ENCODE assay signal across 19 cellular contexts in the genomic region with DNA sequence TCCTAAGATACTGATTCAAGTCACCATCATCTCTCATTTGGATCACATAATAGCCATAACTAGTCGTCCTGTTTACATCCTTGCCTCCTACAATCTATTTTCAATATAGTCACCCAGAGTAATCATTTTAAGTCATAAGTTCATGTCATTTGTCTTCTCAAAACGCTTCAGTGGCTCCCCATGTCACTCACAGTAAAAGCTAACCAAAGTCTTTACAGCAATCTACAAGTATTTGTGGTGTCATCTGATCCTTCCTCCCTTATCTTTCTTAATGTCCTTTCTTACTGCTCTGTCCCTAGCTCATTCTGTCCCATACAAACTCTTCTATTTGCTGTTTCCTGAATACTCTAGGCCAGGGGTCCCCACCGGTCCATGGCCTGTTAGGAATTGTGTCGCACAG. TPM values are rescaled to one million over a fixed set of nuclear protein-coding genes. Genes with fewer than 3 reads are reported as not detected.
DNase-seq lines count a peak whose midpoint lies in the region; ATAC-seq and TF ChIP-seq lines count a peak whose summit lies in the region.
"Had no signal": no experiment of that assay in that cellular context is flagged by ENCODE, and none has a peak within 500 bp of the region (broad histone marks: within the 10 kb centered on the region; RNA-seq: fewer than 3 reads in every experiment).

No MANE protein-coding gene starts in this region.

- H3K4me3 ChIP-seq in NT2/D1 (ENCODE audit: insufficient read length, low read depth) = no peak overlapping the region
- H3K4me3 ChIP-seq: A549, GM23338 had no signal

- H3K4me1 Mint-ChIP-seq in osteocyte (ENCODE audit: unreplicated experiment) = peaks cover 30% of the 10 kb centered on the region
- H3K4me1 Mint-ChIP-seq in stimulated activated memory B cell treated with anti-CD40 and anti-IgM and Interleukin-4, amounts not matched to agents 10 μg/mL and 1 μg/mL and 100 μg/mL, for 72 hours = peaks cover 25% of the 10 kb centered on the region
- H3K4me1 Mint-ChIP-seq: GM23338 had no signal

- H3K36me3 ChIP-seq in NT2/D1 (ENCODE audit: insufficient read depth, insufficient read length, low read length) = no peaks in the 10 kb centered on the region

- no peaks in the 10 kb centered on the region for H3K36me3 Mint-ChIP-seq in osteocyte (ENCODE audit: unreplicated experiment)
- H3K36me3 Mint-ChIP-seq in stimulated activated memory B cell treated with anti-CD40 and anti-IgM and Interleukin-4, amounts not matched to agents 10 μg/mL and 1 μg/mL and 100 μg/mL, for 72 hours = peaks cover 6% of the 10 kb centered on the region

- H3K9ac ChIP-seq in NT2/D1 (ENCODE audit: insufficient read length, low read depth) = no peak overlapping the region

- H3K27me3 ChIP-seq in NT2/D1 (ENCODE audit: insufficient read depth, insufficient read length) = no peaks in the 10 kb centered on the region

- POLR2A ChIA-PET in HEK293T (lab: Yijun Ruan, JAX) = interaction anchor here (1.0 to 1.1 kb wide), 2 partner anchors 29 to 30 kb away, joined by 3 to 5 read pairs; partner anchors contain the start of gene GBE1

- no peaks in the 10 kb centered on the region for H3K9me3 Mint-ChIP-seq in osteocyte (ENCODE audit: unreplicated experiment)
- H3K9me3 Mint-ChIP-seq in stimulated activated memory B cell treated with anti-CD40 and anti-IgM and Interleukin-4, amounts not matched to agents 10 μg/mL and 1 μg/mL and 100 μg/mL, for 72 hours = peaks cover 2% of the 10 kb centered on the region
- H3K9me3 Mint-ChIP-seq: CD8-positive, alpha-beta T cell; IgD-negative memory B cell had no signal

- DNase-seq in HEK293T (ENCODE audit: extremely low spot score) (no peak), NT2/D1 (ENCODE audit: low read depth, low spot score) (peak; percentile 23), left kidney (ENCODE audit: low read depth, low spot score) (peak; percentile 27), osteocyte (ENCODE audit: extremely low spot score, unreplicated experiment) (no peak), NCI-H82 treated with DMSO at 0.1 percent for 48 hours (lab: John Stamatoyannopoulos, UW; ENCODE audit: unreplicated experiment) (no peak), Right ventricle myocardium inferior (ENCODE audit: missing footprints) (no peak)
- DNase-seq: CD8-positive, alpha-beta T cell; COR-L47; DMS153; DMS79 treated with DMSO at 0.1 percent for 48 hours; EL; GDM1; H7 had no signal

- no peaks in the 10 kb centered on the region for H3K9me3 ChIP-seq in NT2/D1 (ENCODE audit: insufficient read depth, low read length)
- H3K9me3 ChIP-seq: A549 had no signal

- intact Hi-C loops in Right ventricle myocardium inferior (cut with DNase I) = no loop called here

- ATAC-seq in HG02678 (IDR thresholded peaks at IDR 0.05; ENCODE audit: unreplicated experiment) (no peak), Right ventricle myocardium inferior (no peak)
- ATAC-seq in stimulated activated memory B cell treated with anti-CD40 and anti-IgM and Interleukin-4, amounts not matched to agents 10 μg/mL and 1 μg/mL and 100 μg/mL, for 72 hours = no peak
- ATAC-seq: A549; CD8-positive, alpha-beta T cell; GM23338 had no signal

- no peaks in the 10 kb centered on the region for H3K27me3 Mint-ChIP-seq in osteocyte (ENCODE audit: unreplicated experiment)
- no peaks in the 10 kb centered on the region for H3K27me3 Mint-ChIP-seq in stimulated activated memory B cell treated with anti-CD40 and anti-IgM and Interleukin-4, amounts not matched to agents 10 μg/mL and 1 μg/mL and 100 μg/mL, for 72 hours
- H3K27me3 Mint-ChIP-seq: IgD-negative memory B cell had no signal

- no peak for TF ChIP-seq CTCF in osteocyte (IDR thresholded peaks at IDR 0.05)

- H3K4me3 Mint-ChIP-seq in osteocyte (ENCODE audit: unreplicated experiment) = no peak overlapping the region
- H3K4me3 Mint-ChIP-seq in stimulated activated memory B cell treated with anti-CD40 and anti-IgM and Interleukin-4, amounts not matched to agents 10 μg/mL and 1 μg/mL and 100 μg/mL, for 72 hours = no peak overlapping the region
- H3K4me3 Mint-ChIP-seq: CD14-positive monocyte; CD8-positive, alpha-beta T cell; GM23338; IgD-negative memory B cell had no signal

- CTCF ChIA-PET in HEK293T (lab: Yijun Ruan, JAX) = no interaction called here

- no peaks in the 10 kb centered on the region for H3K4me1 ChIP-seq in NT2/D1 (ENCODE audit: insufficient read depth, insufficient read length)

- peak overlapping the region; percentile 5 for H3K27ac Mint-ChIP-seq in osteocyte (ENCODE audit: unreplicated experiment)
- no peak overlapping the region for H3K27ac Mint-ChIP-seq in stimulated activated memory B cell treated with anti-CD40 and anti-IgM and Interleukin-4, amounts not matched to agents 10 μg/mL and 1 μg/mL and 100 μg/mL, for 72 hours
- H3K27ac Mint-ChIP-seq: CD8-positive, alpha-beta T cell; GM23338 had no signal

TF ChIP-seq in HEK293T, 16 proteins besides CTCF, POLR2A, EP300 and RAD21:
- TF ChIP-seq ARNT (IDR thresholded peaks at IDR 0.05) (no peak), PKNOX1 (IDR thresholded peaks at IDR 0.05) (peak; percentile 79)
TF ChIP-seq in HEK293T: peak in this region for 1.

RNA-seq across cellular contexts. Expression of gene GBE1, which starts 28.8 kb away (rescaled TPM):
- total RNA-seq in osteocyte (39.2 and 39.8 TPM in 2 replicates), Right ventricle myocardium inferior (88.6 TPM)

Comparison
In these comparisons a context has a peak if more than half of its experiments do, and no peak if none do; other contexts are left out.
1. DNase-seq: peak in NT2/D1 (single experiment) and left kidney (single experiment); none in HEK293T (single experiment), osteocyte (single experiment), NCI-H82 treated with DMSO at 0.1 percent for 48 hours (single experiment) and Right ventricle myocardium inferior (single experiment).